16 cellular contexts compared by ENCODE assay signal in the genomic region with DNA sequence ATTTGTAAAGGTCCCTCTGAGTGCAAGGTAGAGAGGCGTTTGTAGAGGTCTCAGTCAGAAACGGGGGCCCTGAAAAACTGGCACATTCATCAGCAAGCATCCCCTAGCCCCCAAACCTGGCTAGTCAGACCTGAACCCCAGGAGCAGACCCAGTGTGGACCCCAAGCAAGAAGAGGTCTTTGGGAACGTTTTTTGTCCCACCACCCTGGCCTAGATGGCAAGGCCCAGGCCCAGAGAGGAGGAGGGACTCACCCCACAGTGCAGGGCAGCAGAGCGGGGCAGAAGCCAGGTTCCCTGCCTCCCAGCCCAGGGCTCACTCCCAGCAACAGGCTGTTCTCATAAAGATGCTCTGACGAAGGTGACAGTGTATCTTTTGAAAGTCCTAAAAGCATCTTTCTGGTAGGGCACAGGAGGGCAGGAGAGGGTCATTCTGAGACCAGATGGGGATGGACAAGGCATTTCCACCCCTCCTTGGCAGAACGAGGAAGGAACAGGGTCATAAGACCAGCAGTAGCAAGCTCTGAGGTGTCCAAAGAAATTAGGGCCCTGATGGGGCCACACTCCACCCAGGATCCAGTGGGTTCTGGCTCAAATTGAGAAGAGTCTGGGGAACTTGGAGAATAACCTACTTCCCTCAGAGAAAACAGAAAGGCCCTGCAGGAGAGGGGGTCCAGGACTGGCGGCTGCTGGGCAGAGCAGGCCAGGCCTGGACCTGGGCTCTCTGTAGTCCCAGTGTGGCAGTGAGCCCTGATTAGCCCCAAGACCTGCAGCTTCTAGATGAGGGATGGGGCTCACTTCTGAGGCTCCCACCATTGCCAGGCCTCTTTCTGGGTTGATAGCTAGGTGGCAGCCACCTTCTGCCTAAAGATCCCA. TPM values are rescaled to one million over a fixed set of nuclear protein-coding genes. Genes with fewer than 3 reads are reported as not detected.
DNase-seq lines count a peak whose midpoint lies in the region; ATAC-seq and TF ChIP-seq lines count a peak whose summit lies in the region.
"Had no signal": no experiment of that assay in that cellular context is flagged by ENCODE, and none has a peak within 500 bp of the region (broad histone marks: within the 10 kb centered on the region; RNA-seq: fewer than 3 reads in every experiment).

No MANE protein-coding gene starts in this region.

- H3K4me1 Mint-ChIP-seq in CD14-positive monocyte: peaks cover 13% of the 10 kb centered on the region

- H3K9me3 Mint-ChIP-seq in CD14-positive monocyte: no peaks in the 10 kb centered on the region

- H3K27ac Mint-ChIP-seq in CD14-positive monocyte: no peak overlapping the region

- no peaks in the 10 kb centered on the region for H3K36me3 Mint-ChIP-seq in CD14-positive monocyte

- BruUV-seq in OCI-LY7 (replicated peaks; lab: Mats Ljungman, UMichigan): no TSS peak

- DNase-seq in CD14-positive monocyte (ENCODE audit: low spot score) (peak; percentile 24), OCI-LY7 (ENCODE audit: low spot score) (peak; percentile 16), head of caudate nucleus (peak in 22 of 42 donors; percentile 0 to 31 (median 6)), omental fat pad (ENCODE audit: low spot score) (peak; percentile 13)
- DNase-seq: amygdala, NCI-H146, OCI-M1 had no signal

- POLR2A ChIA-PET in OCI-LY7 (lab: Charles Lee): no interaction called here

- no peak overlapping the region for H3K4me3 Mint-ChIP-seq in CD14-positive monocyte

- H3K4me3 ChIP-seq in OCI-LY7 (ENCODE audit: low read depth, low read length, poor library complexity, severe bottlenecking): no peak overlapping the region
- H3K4me3 ChIP-seq: suprapubic skin had no signal

- no peaks in the 10 kb centered on the region for H3K9me2 ChIP-seq in OCI-LY7 (ENCODE audit: insufficient read depth, low read length)

- intact Hi-C loops in CD14-positive monocyte (cut with micrococcal nuclease) (no loop called here), OCI-LY7 (cut with micrococcal nuclease; ENCODE audit: unreplicated experiment) (no loop called here), head of caudate nucleus (cut with DNase I) (no loop called here)

- ATAC-seq in omental fat pad (ENCODE audit: low FRiP score) (no peak), GM18907 (IDR thresholded peaks at IDR 0.05; ENCODE audit: unreplicated experiment) (no peak), GM19455 (IDR thresholded peaks at IDR 0.05; ENCODE audit: unreplicated experiment) (no peak), esophagus mucosa (no peak), GM19397 (IDR thresholded peaks at IDR 0.05; ENCODE audit: unreplicated experiment) (no peak)

- no peaks in the 10 kb centered on the region for H3K36me3 ChIP-seq in OCI-LY7 (ENCODE audit: insufficient read depth, low read length)
- H3K36me3 ChIP-seq: suprapubic skin had no signal

- no peaks in the 10 kb centered on the region for H4K20me1 ChIP-seq in OCI-LY7 (ENCODE audit: insufficient read depth, low read length)

- no peaks in the 10 kb centered on the region for H3K9me3 ChIP-seq in OCI-LY7 (ENCODE audit: low read length)
- H3K9me3 ChIP-seq: suprapubic skin had no signal

- H3K27ac ChIP-seq in OCI-LY7 (ENCODE audit: low read depth, low read length, poor library complexity, severe bottlenecking): no peak overlapping the region
- H3K27ac ChIP-seq: suprapubic skin, VCaP had no signal

- TF ChIP-seq CTCF in CD14-positive monocyte (IDR thresholded peaks at IDR 0.05) (no peak), OCI-LY7 (conservative IDR thresholded peaks at IDR 0.05; ENCODE audit: low read length) (0 out of 2 replicates have a peak, but pooled peaks have one; percentile 28), omental fat pad (IDR thresholded peaks at IDR 0.05) (no peak)

- no peaks in the 10 kb centered on the region for H3K27me3 Mint-ChIP-seq in CD14-positive monocyte (ENCODE audit: low read depth in 3 of 3)

- no peak overlapping the region for H2AFZ ChIP-seq in OCI-LY7 (ENCODE audit: low read length)

- no peak overlapping the region for H3K4me2 ChIP-seq in OCI-LY7 (ENCODE audit: low read length)

- H3K4me1 ChIP-seq in OCI-LY7 (ENCODE audit: insufficient read depth, low read length, poor library complexity, severe bottlenecking): no peaks in the 10 kb centered on the region
- H3K4me1 ChIP-seq: suprapubic skin had no signal

- CTCF ChIA-PET in OCI-LY7 (lab: Charles Lee; ENCODE audit: unreplicated experiment): no interaction called here

- no peaks in the 10 kb centered on the region for H3K79me2 ChIP-seq in OCI-LY7 (ENCODE audit: insufficient read depth, low read depth, low read length)

RNA-seq across cellular contexts. Expression of gene ADRA2B, which starts 18.2 kb away (rescaled TPM):
- polyA plus RNA-seq in CD14-positive monocyte: not detected
- 0.06 TPM in 1 of 2 replicates, not detected in the other for total RNA-seq in OCI-LY7 (2014; rRNA removed; shearing (Covaris generic))
- total RNA-seq in OCI-LY7 (2022) (0.11 TPM in 1 of 2 replicates, not detected in the other), omental fat pad (1 to 10 TPM in 3 of 4 donors, under 1 TPM in 1; 0.63 to 9.8 (median 2.6) TPM), esophagus mucosa (not detected)
- total RNA-seq: LHCN-M2, lung microvascular endothelial cell, NCI-H460 had no signal

RNA-seq across cellular contexts. Expression of gene ASTL, which starts 40.1 kb away (rescaled TPM):
- not detected for polyA plus RNA-seq in CD14-positive monocyte
- 0.46 TPM in 1 of 2 replicates, not detected in the other for total RNA-seq in OCI-LY7 (2014; rRNA removed; shearing (Covaris generic))
- total RNA-seq in OCI-LY7 (2022): 0.49 TPM in 1 of 2 replicates, not detected in the other
- 1 to 10 TPM in 1 of 4 donors, under 1 TPM in 1, not detected in 2; 0.84 to 3.3 TPM for total RNA-seq in omental fat pad
- total RNA-seq in esophagus mucosa: 0.28 TPM
- total RNA-seq: LHCN-M2, lung microvascular endothelial cell, NCI-H460 had no signal

RNA-seq across cellular contexts. Expression of gene DUSP2, which starts 47.1 kb away (rescaled TPM):
- polyA plus RNA-seq in CD14-positive monocyte: 10 to 100 TPM; 48.4 to 66.1 TPM
- 94.7 and 110 TPM in 2 replicates for total RNA-seq in OCI-LY7 (2014; rRNA removed; shearing (Covaris generic))
- total RNA-seq in OCI-LY7 (2022) (31.2 and 37.3 TPM in 2 replicates), omental fat pad (100 to 1,000 TPM in 1 of 4 donors, 10 to 100 TPM in 1, 1 to 10 TPM in 2; 8.5 to 199 (median 18.8) TPM), esophagus mucosa (1.8 TPM)
